24 cellular contexts compared by ENCODE assay signal in genomic region chr16:55645986-55646385, GRCh38. TPM values are rescaled to one million over a fixed set of nuclear protein-coding genes. Genes with fewer than 3 reads are reported as not detected.
"Had no signal": no experiment of that assay in that cellular context is flagged by ENCODE, and none has a peak within 500 bp of the region (broad histone marks: within the 10 kb centered on the region; RNA-seq: fewer than 3 reads in every experiment).

No MANE protein-coding gene starts in this region.

- H3K9me3 ChIP-seq: SK-N-SH had no signal

- H3K9ac ChIP-seq: KMS-11, SK-N-SH had no signal

- H3K36me3 Mint-ChIP-seq: IgD-negative memory B cell had no signal

- H3K4me3 ChIP-seq: K562 had no signal

- ATAC-seq: K562 had no signal

- H3K27ac Mint-ChIP-seq: IgD-negative memory B cell had no signal

- H3K4me3 Mint-ChIP-seq: IgD-negative memory B cell had no signal

- DNase-seq: Kasumi-1, MM.1S, NCI-H1048, NCI-H1105, NCI-H1417, NCI-H1436 treated with DMSO at 0.1 percent for 48 hours, NCI-H1694, NCI-H187 treated with DMSO at 0.1 percent for 48 hours, NCI-H2029 treated with DMSO at 0.1 percent for 48 hours, NCI-H2171 treated with DMSO at 0.1 percent for 48 hours, NCI-H345, NCI-H524, NCI-H69, NCI-H774, SHP77, SK-N-SH had no signal

- H3K4me2 ChIP-seq: KMS-11, SK-N-SH had no signal

- H3K27ac ChIP-seq: HL-60, KMS-11, RWPE1 had no signal

RNA-seq across cellular contexts. Expression of gene SLC6A2, which starts 9.8 kb away (rescaled TPM):
- total RNA-seq: K562, M059J, NCI-H460, SK-MEL-5 had no signal
- polyA plus RNA-seq: IgD-negative memory B cell, K562 had no signal
